1 cellular context compared by ENCODE assay signal in the genomic region with DNA sequence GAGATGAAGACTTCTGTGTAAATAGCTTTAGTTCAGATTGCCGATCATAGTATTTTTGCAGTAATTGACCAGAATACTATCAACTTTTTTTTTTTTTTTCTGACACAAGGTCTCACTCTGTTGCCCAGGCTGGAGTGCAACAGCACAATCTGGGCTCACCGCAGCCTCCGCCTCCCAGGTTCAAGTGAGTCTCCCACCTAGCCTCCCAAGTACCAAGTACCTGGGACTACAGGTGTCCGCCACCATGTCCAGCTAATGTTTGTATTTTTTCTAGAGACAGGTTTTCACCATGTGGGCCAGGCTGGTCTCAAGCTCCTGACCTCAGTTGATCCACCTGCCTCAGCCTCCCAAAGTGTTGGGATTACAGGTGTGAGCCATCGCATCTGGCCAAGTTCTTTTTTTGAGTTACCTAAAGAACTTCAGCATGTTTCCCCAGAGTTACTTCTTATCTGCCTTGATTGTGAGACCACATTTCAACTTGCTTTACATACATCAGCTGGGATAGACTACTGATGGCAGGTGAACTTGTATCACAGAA.
TF ChIP-seq lines count a peak whose summit lies in the region.

No MANE protein-coding gene starts in this region.

TF ChIP-seq in HepG2, 621 proteins besides CTCF, POLR2A, EP300 and RAD21 (continues in another document):
- TF ChIP-seq ZNF557 (CRISPR knock-in tag; IDR thresholded peaks at IDR 0.05) (no peak), MXD4 (CRISPR knock-in tag; IDR thresholded peaks at IDR 0.05) (no peak), NCOA5 (CRISPR knock-in tag; IDR thresholded peaks at IDR 0.05) (no peak), ZC3H4 (CRISPR knock-in tag; IDR thresholded peaks at IDR 0.05; ENCODE audit: borderline replicate concordance) (peak; percentile 71), NFYB (CRISPR knock-in tag; IDR thresholded peaks at IDR 0.05) (no peak), KMT2A (CRISPR knock-in tag; IDR thresholded peaks at IDR 0.05) (no peak), CHCHD3 (CRISPR knock-in tag; IDR thresholded peaks at IDR 0.05) (no peak), ZNF468 (CRISPR knock-in tag; IDR thresholded peaks at IDR 0.05) (no peak), SMC3 (IDR thresholded peaks at IDR 0.05; ENCODE audit: low read length) (no peak), SP2 (CRISPR knock-in tag; IDR thresholded peaks at IDR 0.05) (no peak), TEAD3 (CRISPR knock-in tag; optimal IDR thresholded peaks at IDR 0.05; ENCODE audit: borderline replicate concordance) (no peak), TCF7 (IDR thresholded peaks at IDR 0.05; ENCODE audit: low read depth) (no peak), ZNF451 (CRISPR knock-in tag; IDR thresholded peaks at IDR 0.05) (no peak), KLF11 (CRISPR knock-in tag; IDR thresholded peaks at IDR 0.05) (no peak), SETDB1 (CRISPR knock-in tag; IDR thresholded peaks at IDR 0.05; ENCODE audit: borderline replicate concordance) (no peak), ZNF10 (CRISPR knock-in tag; IDR thresholded peaks at IDR 0.05; ENCODE audit: borderline replicate concordance, low read depth) (no peak), SIN3A (IDR thresholded peaks at IDR 0.05; ENCODE audit: borderline replicate concordance, low read depth, low read length) (peak; percentile 42; the same call in 1 of the 2 replicates), MED8 (CRISPR knock-in tag; IDR thresholded peaks at IDR 0.05; ENCODE audit: insufficient replicate concordance) (no peak), MAFG (CRISPR knock-in tag; IDR thresholded peaks at IDR 0.05) (no peak)
- TF ChIP-seq, protein P1, sequence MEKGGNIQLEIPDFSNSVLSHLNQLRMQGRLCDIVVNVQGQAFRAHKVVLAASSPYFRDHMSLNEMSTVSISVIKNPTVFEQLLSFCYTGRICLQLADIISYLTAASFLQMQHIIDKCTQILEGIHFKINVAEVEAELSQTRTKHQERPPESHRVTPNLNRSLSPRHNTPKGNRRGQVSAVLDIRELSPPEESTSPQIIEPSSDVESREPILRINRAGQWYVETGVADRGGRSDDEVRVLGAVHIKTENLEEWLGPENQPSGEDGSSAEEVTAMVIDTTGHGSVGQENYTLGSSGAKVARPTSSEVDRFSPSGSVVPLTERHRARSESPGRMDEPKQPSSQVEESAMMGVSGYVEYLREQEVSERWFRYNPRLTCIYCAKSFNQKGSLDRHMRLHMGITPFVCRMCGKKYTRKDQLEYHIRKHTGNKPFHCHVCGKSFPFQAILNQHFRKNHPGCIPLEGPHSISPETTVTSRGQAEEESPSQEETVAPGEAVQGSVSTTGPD (CRISPR knock-in tag; IDR thresholded peaks at IDR 0.05) = no peak
- TF ChIP-seq, protein P2, sequence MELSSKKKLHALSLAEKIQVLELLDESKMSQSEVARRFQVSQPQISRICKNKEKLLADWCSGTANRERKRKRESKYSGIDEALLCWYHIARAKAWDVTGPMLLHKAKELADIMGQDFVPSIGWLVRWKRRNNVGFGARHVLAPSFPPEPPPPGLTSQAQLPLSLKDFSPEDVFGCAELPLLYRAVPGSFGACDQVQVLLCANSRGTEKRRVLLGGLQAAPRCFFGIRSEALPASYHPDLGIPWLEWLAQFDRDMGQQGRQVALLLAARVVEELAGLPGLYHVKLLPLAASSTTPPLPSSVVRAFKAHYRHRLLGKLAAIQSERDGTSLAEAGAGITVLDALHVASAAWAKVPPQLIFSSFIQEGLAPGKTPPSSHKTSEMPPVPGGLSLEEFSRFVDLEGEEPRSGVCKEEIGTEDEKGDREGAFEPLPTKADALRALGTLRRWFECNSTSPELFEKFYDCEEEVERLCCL (CRISPR knock-in tag; IDR thresholded peaks at IDR 0.05; ENCODE audit: borderline replicate concordance) = no peak
- TF ChIP-seq, protein P3, sequence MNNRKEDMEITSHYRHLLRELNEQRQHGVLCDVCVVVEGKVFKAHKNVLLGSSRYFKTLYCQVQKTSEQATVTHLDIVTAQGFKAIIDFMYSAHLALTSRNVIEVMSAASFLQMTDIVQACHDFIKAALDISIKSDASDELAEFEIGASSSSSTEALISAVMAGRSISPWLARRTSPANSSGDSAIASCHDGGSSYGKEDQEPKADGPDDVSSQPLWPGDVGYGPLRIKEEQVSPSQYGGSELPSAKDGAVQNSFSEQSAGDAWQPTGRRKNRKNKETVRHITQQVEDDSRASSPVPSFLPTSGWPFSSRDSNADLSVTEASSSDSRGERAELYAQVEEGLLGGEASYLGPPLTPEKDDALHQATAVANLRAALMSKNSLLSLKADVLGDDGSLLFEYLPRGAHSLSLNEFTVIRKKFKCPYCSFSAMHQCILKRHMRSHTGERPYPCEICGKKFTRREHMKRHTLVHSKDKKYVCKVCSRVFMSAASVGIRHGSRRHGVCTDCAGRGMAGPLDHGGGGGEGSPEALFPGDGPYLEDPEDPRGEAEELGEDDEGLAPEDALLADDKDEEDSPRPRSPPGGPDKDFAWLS (CRISPR knock-in tag; IDR thresholded peaks at IDR 0.05; ENCODE audit: borderline replicate concordance) = no peak
- TF ChIP-seq, protein P4, sequence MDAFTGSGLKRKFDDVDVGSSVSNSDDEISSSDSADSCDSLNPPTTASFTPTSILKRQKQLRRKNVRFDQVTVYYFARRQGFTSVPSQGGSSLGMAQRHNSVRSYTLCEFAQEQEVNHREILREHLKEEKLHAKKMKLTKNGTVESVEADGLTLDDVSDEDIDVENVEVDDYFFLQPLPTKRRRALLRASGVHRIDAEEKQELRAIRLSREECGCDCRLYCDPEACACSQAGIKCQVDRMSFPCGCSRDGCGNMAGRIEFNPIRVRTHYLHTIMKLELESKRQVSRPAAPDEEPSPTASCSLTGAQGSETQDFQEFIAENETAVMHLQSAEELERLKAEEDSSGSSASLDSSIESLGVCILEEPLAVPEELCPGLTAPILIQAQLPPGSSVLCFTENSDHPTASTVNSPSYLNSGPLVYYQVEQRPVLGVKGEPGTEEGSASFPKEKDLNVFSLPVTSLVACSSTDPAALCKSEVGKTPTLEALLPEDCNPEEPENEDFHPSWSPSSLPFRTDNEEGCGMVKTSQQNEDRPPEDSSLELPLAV (CRISPR knock-in tag; conservative IDR thresholded peaks at IDR 0.05; ENCODE audit: low read depth) = no peak
- TF ChIP-seq, protein P5, sequence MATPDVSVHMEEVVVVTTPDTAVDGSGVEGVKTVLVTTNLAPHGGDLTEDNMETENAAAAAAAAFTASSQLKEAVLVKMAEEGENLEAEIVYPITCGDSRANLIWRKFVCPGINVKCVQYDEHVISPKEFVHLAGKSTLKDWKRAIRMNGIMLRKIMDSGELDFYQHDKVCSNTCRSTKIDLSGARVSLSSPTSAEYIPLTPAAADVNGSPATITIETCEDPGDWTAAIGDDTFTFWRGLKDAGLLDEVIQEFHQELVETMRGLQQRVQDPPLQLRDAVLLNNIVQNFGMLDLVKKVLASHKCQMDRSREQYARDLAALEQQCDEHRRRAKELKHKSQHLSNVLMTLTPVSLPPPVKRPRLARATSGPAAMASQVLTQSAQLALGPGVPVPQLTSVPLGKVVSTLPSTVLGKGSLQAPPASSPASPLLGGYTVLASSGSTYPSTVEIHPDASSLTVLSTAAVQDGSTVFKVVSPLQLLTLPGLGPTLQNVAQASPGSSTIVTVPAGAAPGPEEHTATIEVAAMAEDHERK (CRISPR knock-in tag; IDR thresholded peaks at IDR 0.05; ENCODE audit: low read depth) = no peak
- TF ChIP-seq, protein P6, sequence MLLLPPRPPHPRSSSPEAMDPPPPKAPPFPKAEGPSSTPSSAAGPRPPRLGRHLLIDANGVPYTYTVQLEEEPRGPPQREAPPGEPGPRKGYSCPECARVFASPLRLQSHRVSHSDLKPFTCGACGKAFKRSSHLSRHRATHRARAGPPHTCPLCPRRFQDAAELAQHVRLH (CRISPR knock-in tag; IDR thresholded peaks at IDR 0.05; ENCODE audit: borderline replicate concordance, low read depth) = 0 out of 2 replicates have a peak, but pooled peaks have one; percentile 30
- TF ChIP-seq, protein P7, sequence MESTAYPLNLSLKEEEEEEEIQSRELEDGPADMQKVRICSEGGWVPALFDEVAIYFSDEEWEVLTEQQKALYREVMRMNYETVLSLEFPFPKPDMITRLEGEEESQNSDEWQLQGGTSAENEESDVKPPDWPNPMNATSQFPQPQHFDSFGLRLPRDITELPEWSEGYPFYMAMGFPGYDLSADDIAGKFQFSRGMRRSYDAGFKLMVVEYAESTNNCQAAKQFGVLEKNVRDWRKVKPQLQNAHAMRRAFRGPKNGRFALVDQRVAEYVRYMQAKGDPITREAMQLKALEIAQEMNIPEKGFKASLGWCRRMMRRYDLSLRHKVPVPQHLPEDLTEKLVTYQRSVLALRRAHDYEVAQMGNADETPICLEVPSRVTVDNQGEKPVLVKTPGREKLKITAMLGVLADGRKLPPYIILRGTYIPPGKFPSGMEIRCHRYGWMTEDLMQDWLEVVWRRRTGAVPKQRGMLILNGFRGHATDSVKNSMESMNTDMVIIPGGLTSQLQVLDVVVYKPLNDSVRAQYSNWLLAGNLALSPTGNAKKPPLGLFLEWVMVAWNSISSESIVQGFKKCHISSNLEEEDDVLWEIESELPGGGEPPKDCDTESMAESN (CRISPR knock-in tag; conservative IDR thresholded peaks at IDR 0.05) = no peak
- TF ChIP-seq, protein P8, sequence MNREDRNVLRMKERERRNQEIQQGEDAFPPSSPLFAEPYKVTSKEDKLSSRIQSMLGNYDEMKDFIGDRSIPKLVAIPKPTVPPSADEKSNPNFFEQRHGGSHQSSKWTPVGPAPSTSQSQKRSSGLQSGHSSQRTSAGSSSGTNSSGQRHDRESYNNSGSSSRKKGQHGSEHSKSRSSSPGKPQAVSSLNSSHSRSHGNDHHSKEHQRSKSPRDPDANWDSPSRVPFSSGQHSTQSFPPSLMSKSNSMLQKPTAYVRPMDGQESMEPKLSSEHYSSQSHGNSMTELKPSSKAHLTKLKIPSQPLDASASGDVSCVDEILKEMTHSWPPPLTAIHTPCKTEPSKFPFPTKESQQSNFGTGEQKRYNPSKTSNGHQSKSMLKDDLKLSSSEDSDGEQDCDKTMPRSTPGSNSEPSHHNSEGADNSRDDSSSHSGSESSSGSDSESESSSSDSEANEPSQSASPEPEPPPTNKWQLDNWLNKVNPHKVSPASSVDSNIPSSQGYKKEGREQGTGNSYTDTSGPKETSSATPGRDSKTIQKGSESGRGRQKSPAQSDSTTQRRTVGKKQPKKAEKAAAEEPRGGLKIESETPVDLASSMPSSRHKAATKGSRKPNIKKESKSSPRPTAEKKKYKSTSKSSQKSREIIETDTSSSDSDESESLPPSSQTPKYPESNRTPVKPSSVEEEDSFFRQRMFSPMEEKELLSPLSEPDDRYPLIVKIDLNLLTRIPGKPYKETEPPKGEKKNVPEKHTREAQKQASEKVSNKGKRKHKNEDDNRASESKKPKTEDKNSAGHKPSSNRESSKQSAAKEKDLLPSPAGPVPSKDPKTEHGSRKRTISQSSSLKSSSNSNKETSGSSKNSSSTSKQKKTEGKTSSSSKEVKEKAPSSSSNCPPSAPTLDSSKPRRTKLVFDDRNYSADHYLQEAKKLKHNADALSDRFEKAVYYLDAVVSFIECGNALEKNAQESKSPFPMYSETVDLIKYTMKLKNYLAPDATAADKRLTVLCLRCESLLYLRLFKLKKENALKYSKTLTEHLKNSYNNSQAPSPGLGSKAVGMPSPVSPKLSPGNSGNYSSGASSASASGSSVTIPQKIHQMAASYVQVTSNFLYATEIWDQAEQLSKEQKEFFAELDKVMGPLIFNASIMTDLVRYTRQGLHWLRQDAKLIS (CRISPR knock-in tag; IDR thresholded peaks at IDR 0.05) = 0 out of 2 replicates have a peak, but pooled peaks have one; percentile 34
- TF ChIP-seq, protein P9, sequence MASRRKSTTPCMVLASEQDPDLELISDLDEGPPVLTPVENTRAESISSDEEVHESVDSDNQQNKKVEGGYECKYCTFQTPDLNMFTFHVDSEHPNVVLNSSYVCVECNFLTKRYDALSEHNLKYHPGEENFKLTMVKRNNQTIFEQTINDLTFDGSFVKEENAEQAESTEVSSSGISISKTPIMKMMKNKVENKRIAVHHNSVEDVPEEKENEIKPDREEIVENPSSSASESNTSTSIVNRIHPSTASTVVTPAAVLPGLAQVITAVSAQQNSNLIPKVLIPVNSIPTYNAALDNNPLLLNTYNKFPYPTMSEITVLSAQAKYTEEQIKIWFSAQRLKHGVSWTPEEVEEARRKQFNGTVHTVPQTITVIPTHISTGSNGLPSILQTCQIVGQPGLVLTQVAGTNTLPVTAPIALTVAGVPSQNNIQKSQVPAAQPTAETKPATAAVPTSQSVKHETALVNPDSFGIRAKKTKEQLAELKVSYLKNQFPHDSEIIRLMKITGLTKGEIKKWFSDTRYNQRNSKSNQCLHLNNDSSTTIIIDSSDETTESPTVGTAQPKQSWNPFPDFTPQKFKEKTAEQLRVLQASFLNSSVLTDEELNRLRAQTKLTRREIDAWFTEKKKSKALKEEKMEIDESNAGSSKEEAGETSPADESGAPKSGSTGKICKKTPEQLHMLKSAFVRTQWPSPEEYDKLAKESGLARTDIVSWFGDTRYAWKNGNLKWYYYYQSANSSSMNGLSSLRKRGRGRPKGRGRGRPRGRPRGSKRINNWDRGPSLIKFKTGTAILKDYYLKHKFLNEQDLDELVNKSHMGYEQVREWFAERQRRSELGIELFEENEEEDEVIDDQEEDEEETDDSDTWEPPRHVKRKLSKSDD (CRISPR knock-in tag; IDR thresholded peaks at IDR 0.05; ENCODE audit: low read depth) = no peak
- TF ChIP-seq, protein P10, sequence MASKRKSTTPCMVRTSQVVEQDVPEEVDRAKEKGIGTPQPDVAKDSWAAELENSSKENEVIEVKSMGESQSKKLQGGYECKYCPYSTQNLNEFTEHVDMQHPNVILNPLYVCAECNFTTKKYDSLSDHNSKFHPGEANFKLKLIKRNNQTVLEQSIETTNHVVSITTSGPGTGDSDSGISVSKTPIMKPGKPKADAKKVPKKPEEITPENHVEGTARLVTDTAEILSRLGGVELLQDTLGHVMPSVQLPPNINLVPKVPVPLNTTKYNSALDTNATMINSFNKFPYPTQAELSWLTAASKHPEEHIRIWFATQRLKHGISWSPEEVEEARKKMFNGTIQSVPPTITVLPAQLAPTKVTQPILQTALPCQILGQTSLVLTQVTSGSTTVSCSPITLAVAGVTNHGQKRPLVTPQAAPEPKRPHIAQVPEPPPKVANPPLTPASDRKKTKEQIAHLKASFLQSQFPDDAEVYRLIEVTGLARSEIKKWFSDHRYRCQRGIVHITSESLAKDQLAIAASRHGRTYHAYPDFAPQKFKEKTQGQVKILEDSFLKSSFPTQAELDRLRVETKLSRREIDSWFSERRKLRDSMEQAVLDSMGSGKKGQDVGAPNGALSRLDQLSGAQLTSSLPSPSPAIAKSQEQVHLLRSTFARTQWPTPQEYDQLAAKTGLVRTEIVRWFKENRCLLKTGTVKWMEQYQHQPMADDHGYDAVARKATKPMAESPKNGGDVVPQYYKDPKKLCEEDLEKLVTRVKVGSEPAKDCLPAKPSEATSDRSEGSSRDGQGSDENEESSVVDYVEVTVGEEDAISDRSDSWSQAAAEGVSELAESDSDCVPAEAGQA (IDR thresholded peaks at IDR 0.05; ENCODE audit: low read depth) = no peak
- TF ChIP-seq, protein P10 (CRISPR knock-in tag; IDR thresholded peaks at IDR 0.05; ENCODE audit: borderline replicate concordance) = no peak
